ENCODE assay signal across 8 cellular contexts in genomic region chr14:100376751-100377171, GRCh38. TPM values are rescaled to one million over a fixed set of nuclear protein-coding genes. Genes with fewer than 3 reads are reported as not detected.
DNase-seq lines count a peak whose midpoint lies in the region; ATAC-seq, FAIRE-seq and TF ChIP-seq lines count a peak whose summit lies in the region.

No MANE protein-coding gene starts in this region.

- TF ChIP-seq EP300 in Ishikawa (IDR thresholded peaks at IDR 0.05; ENCODE audit: borderline replicate concordance), result no peak

- peaks cover 5% of the 10 kb centered on the region for H3K36me3 ChIP-seq in CD4-positive, CD25-positive, alpha-beta regulatory T cell (ENCODE audit: control insufficient read depth, insufficient read depth, low read length)
- no peaks in the 10 kb centered on the region for H3K36me3 ChIP-seq in astrocyte (ENCODE audit: insufficient read depth, low read length)
- H3K36me3 ChIP-seq in urinary bladder (ENCODE audit: insufficient read depth), result no peaks in the 10 kb centered on the region

- H3K27me3 ChIP-seq in CD4-positive, CD25-positive, alpha-beta regulatory T cell (ENCODE audit: control insufficient read depth, insufficient read depth, low read length), result no peaks in the 10 kb centered on the region
- no peaks in the 10 kb centered on the region for H3K27me3 ChIP-seq in astrocyte (ENCODE audit: insufficient read depth, low read length)

- TF ChIP-seq POLR2A in lower leg skin (IDR thresholded peaks at IDR 0.05), result no peak

- H2AFZ ChIP-seq in astrocyte (ENCODE audit: low read depth, low read length), result peak overlapping the region; percentile 67

- H3K27me3 Mint-ChIP-seq in CD4-positive, CD25-positive, alpha-beta regulatory T cell, result no peaks in the 10 kb centered on the region
- no peaks in the 10 kb centered on the region for H3K27me3 Mint-ChIP-seq in astrocyte (ENCODE audit: low read depth, unreplicated experiment)

- no peak for ATAC-seq in CD4-positive, CD25-positive, alpha-beta regulatory T cell (ENCODE audit: low read depth in 2 of 2)
- no peak for ATAC-seq in HG03280 (IDR thresholded peaks at IDR 0.05; ENCODE audit: unreplicated experiment)

- no peaks in the 10 kb centered on the region for H3K9me3 ChIP-seq in CD4-positive, CD25-positive, alpha-beta regulatory T cell (ENCODE audit: control insufficient read depth in 2 of 2, low read length in 2 of 2)
- H3K9me3 ChIP-seq in astrocyte (ENCODE audit: insufficient read depth, low read depth, low read length), result no peaks in the 10 kb centered on the region

- no peak for DNase-seq in CD4-positive, CD25-positive, alpha-beta regulatory T cell
- DNase-seq in astrocyte (ENCODE audit: low read depth) (no peak), lower leg skin (ENCODE audit: low spot score in 2 of 2) (no peak), pons (ENCODE audit: low spot score) (no peak), AG08396 (ENCODE audit: low spot score) (no peak)

- peaks cover 0 to 2% (median 0%) of the 10 kb centered on the region in 7 donors for H3K9me3 Mint-ChIP-seq in CD4-positive, CD25-positive, alpha-beta regulatory T cell
- H3K9me3 Mint-ChIP-seq in astrocyte (ENCODE audit: unreplicated experiment), result no peaks in the 10 kb centered on the region

- peaks cover 12% of the 10 kb centered on the region for H3K36me3 Mint-ChIP-seq in CD4-positive, CD25-positive, alpha-beta regulatory T cell
- peaks cover 16% of the 10 kb centered on the region for H3K36me3 Mint-ChIP-seq in astrocyte (ENCODE audit: low read depth, unreplicated experiment)

- H3K4me1 Mint-ChIP-seq in CD4-positive, CD25-positive, alpha-beta regulatory T cell, result peaks cover 20 to 54% (median 30%) of the 10 kb centered on the region in 4 donors
- H3K4me1 Mint-ChIP-seq in astrocyte (ENCODE audit: low read depth, unreplicated experiment), result peaks cover 32% of the 10 kb centered on the region

- H3K4me2 ChIP-seq in astrocyte (ENCODE audit: low read length), result peak overlapping the region; percentile 97

- H3K4me3 Mint-ChIP-seq in CD4-positive, CD25-positive, alpha-beta regulatory T cell, result peak overlapping the region; percentile 92 to 98 (median 96)
- peak overlapping the region; percentile 96 for H3K4me3 Mint-ChIP-seq in astrocyte (ENCODE audit: unreplicated experiment)

- peaks cover 6% of the 10 kb centered on the region for H4K20me1 ChIP-seq in astrocyte (ENCODE audit: insufficient read depth, low read length)

- peak overlapping the region; percentile 93 for H3K4me3 ChIP-seq in CD4-positive, CD25-positive, alpha-beta regulatory T cell (ENCODE audit: low read depth, low read length)
- H3K4me3 ChIP-seq in astrocyte (ENCODE audit: insufficient read depth, low read depth, low read length) (peak overlapping the region; percentile 85), lower leg skin (ENCODE audit: low read depth, poor library complexity, severe bottlenecking) (peak overlapping the region; percentile 49), urinary bladder (ENCODE audit: low read depth, low read length) (peak overlapping the region; percentile 66)

- H3K27ac ChIP-seq in CD4-positive, CD25-positive, alpha-beta regulatory T cell (ENCODE audit: insufficient read depth, low read length, poor library complexity, severe bottlenecking), result peak overlapping the region; percentile 81
- H3K27ac ChIP-seq in astrocyte (ENCODE audit: low read depth, low read length) (peak overlapping the region; percentile 97), urinary bladder (ENCODE audit: low read depth) (peak overlapping the region; percentile 40)

- peaks cover 24% of the 10 kb centered on the region for H3K4me1 ChIP-seq in CD4-positive, CD25-positive, alpha-beta regulatory T cell (ENCODE audit: control insufficient read depth, insufficient read depth, low read length, poor library complexity, severe bottlenecking)
- H3K4me1 ChIP-seq in astrocyte (ENCODE audit: insufficient read depth, low read length) (peaks cover 15% of the 10 kb centered on the region), urinary bladder (ENCODE audit: insufficient read depth) (no peaks in the 10 kb centered on the region)

- FAIRE-seq in astrocyte (lab: Jason Lieb, UNC), result no peak

- TF ChIP-seq RAD21 in Ishikawa (IDR thresholded peaks at IDR 0.05; ENCODE audit: low read depth), result no peak

- peak overlapping the region; percentile 88 to 98 (median 89) for H3K27ac Mint-ChIP-seq in CD4-positive, CD25-positive, alpha-beta regulatory T cell
- peak overlapping the region; percentile 98 for H3K27ac Mint-ChIP-seq in astrocyte (ENCODE audit: unreplicated experiment)

- H3K79me2 ChIP-seq in astrocyte (ENCODE audit: insufficient read depth, low read length), result peaks cover 21% of the 10 kb centered on the region

- peak overlapping the region; percentile 99 for H3K9ac ChIP-seq in astrocyte (ENCODE audit: low read length)

- TF ChIP-seq CTCF in astrocyte (IDR thresholded peaks at IDR 0.05; ENCODE audit: insufficient read depth, low read depth, low read length) (no peak), lower leg skin (IDR thresholded peaks at IDR 0.05) (no peak)

- intact Hi-C loops in lower leg skin (cut with DNase I; ENCODE audit: low total_unique reads), result loop anchor here (5.0 kb wide), 1 partner anchor 104 kb away; no protein-coding TSS in a partner anchor

- 16 to 18% methylated on average over 7 of the region's 7 CpGs for WGBS in lower leg skin, 2 donors
- 20% methylated on average over 7 of the region's 7 CpGs for WGBS in urinary bladder

TF ChIP-seq in Ishikawa, 13 proteins besides CTCF, POLR2A, EP300 and RAD21:
- 0 out of 2 replicates have a peak, but pooled peaks have one; percentile 18 for TF ChIP-seq TEAD4 (IDR thresholded peaks at IDR 0.05)
- TF ChIP-seq USF1 (IDR thresholded peaks at IDR 0.05), result no peak

RNA-seq across cellular contexts. Expression of gene WDR25, which starts 0.5 kb away (rescaled TPM):
- 5.2 TPM for total RNA-seq in CD4-positive, CD25-positive, alpha-beta regulatory T cell
- 10 to 100 TPM in 2 of 4 donors, 1 to 10 TPM in 2; 7.9 to 15.0 (median 10.2) TPM for polyA plus RNA-seq in CD4-positive, CD25-positive, alpha-beta regulatory T cell
- 12.3 and 13.1 TPM in 2 replicates for total RNA-seq in astrocyte
- 10 to 100 TPM in 1 of 4 donors, 1 to 10 TPM in 3; 6.5 to 10.4 (median 7.1) TPM for total RNA-seq in lower leg skin
- total RNA-seq in urinary bladder, result 9.5 TPM
- 9.0 TPM for polyA plus RNA-seq in urinary bladder

RNA-seq across cellular contexts. Expression of gene SLC25A47, which starts 53.6 kb away (rescaled TPM):
- total RNA-seq in CD4-positive, CD25-positive, alpha-beta regulatory T cell, result not detected
- polyA plus RNA-seq in CD4-positive, CD25-positive, alpha-beta regulatory T cell, result not detected
- total RNA-seq in astrocyte, result not detected in 2 replicates
- not detected for total RNA-seq in lower leg skin
- total RNA-seq in urinary bladder, result not detected
- 0.08 TPM for polyA plus RNA-seq in urinary bladder

Comparison
In these comparisons a context has a peak if more than half of its experiments do, and no peak if none do; other contexts are left out.
1. H3K27ac ChIP-seq: peak in every context shown above with its lines; median percentile 97 in astrocyte; 81 in CD4-positive, CD25-positive, alpha-beta regulatory T cell; 40 in urinary bladder.